15 cellular contexts compared by ENCODE assay signal in the genomic region with DNA sequence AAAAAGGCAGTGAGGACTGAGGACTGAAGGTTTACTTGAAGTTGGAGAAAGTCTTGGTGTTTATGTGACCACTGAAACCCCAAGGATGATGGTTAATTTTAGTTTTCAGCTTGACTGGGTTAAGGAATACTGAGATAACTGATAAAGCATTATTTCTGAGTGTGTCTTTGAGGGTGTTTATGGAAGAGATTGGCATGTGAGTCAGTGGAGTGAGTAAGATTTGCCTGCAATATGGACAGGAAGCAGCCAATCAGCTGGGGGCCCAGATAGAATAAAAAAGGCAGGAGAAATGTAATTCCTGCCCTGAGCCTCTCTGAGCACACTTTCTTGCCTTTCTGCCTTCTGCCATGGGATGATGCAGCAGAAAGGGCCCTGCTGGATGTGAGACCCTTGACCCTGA.
DNase-seq lines count a peak whose midpoint lies in the region; ATAC-seq, FAIRE-seq and TF ChIP-seq lines count a peak whose summit lies in the region.
"Had no signal": no experiment of that assay in that cellular context is flagged by ENCODE, and none has a peak within 500 bp of the region (broad histone marks: within the 10 kb centered on the region; RNA-seq: fewer than 3 reads in every experiment).

No MANE protein-coding gene starts in this region.

- H3K4me3 ChIP-seq in BJ (ENCODE audit: low read depth, low read length) (no peak overlapping the region), bronchial epithelial cell (ENCODE audit: low read depth, low read length) (no peak overlapping the region)
- H3K4me3 ChIP-seq: HAP-1, right atrium auricular region had no signal

- TF ChIP-seq CTCF in BJ (IDR thresholded peaks at IDR 0.05; ENCODE audit: insufficient read depth, low read depth, low read length) (no peak), bronchial epithelial cell (IDR thresholded peaks at IDR 0.05; ENCODE audit: insufficient read depth, low read length, severe bottlenecking) (no peak), omental fat pad (IDR thresholded peaks at IDR 0.05) (no peak)

- POLR2A ChIA-PET in BJ (lab: Charles Lee), result no interaction called here

- no peaks in the 10 kb centered on the region for H3K36me3 ChIP-seq in BJ (ENCODE audit: control insufficient read depth, insufficient read depth, low read length)
- H3K36me3 ChIP-seq in bronchial epithelial cell (ENCODE audit: control insufficient read depth, insufficient read depth, low read length), result no peaks in the 10 kb centered on the region
- H3K36me3 ChIP-seq: HAP-1, right atrium auricular region had no signal

- CTCF ChIA-PET in BJ (lab: Yijun Ruan, JAX), result interaction anchor here (0.6 to 1.4 kb wide), 3 partner anchors 19 to 125 kb away, joined by 3 read pairs; no protein-coding TSS in a partner anchor

- H3K27me3 ChIP-seq in BJ (ENCODE audit: control insufficient read depth, insufficient read depth, low read length) (no peaks in the 10 kb centered on the region), bronchial epithelial cell (ENCODE audit: control insufficient read depth, insufficient read depth, low read length) (no peaks in the 10 kb centered on the region)
- H3K27me3 ChIP-seq: right atrium auricular region had no signal

- FAIRE-seq in bronchial epithelial cell (lab: Jason Lieb, UNC), result no peak

- DNase-seq in BJ (ENCODE audit: low read depth) (peak; percentile 26), HT1080 (ENCODE audit: low read depth) (peak; percentile 92), bronchial epithelial cell (ENCODE audit: low read depth) (peak; percentile 81), kidney glomerular epithelial cell (lab: John Stamatoyannopoulos, UW) (peak; percentile 86), NCI-H1105 treated with DMSO at 0.1 percent for 48 hours (lab: John Stamatoyannopoulos, UW) (no peak), omental fat pad (ENCODE audit: low spot score) (no peak), NCI-H2227 treated with DMSO at 0.1 percent for 48 hours (lab: John Stamatoyannopoulos, UW) (no peak), NCI-H1417 (lab: John Stamatoyannopoulos, UW) (no peak)
- DNase-seq: activated CD4-positive, alpha-beta T cell treated with anti-CD3 and anti-CD28 coated beads, Interleukin-2, amount 50 U/mL, for 48 hours; activated naive CD4-positive, alpha-beta T cell treated with anti-CD3 and anti-CD28 coated beads, Interleukin-2, amount 10 ng/mL, durations not matched to agents 7 days and 5 days; Caco-2; NCI-H2171; OCI-M1 had no signal

- no peak for ATAC-seq in omental fat pad (ENCODE audit: low FRiP score)

Comparison
In these comparisons a context has a peak if more than half of its experiments do, and no peak if none do; other contexts are left out.
1. DNase-seq: peak in BJ (single experiment), HT1080 (single experiment), bronchial epithelial cell (single experiment) and kidney glomerular epithelial cell (single experiment); none in NCI-H1105 treated with DMSO at 0.1 percent for 48 hours (single experiment), omental fat pad (single experiment), NCI-H2227 treated with DMSO at 0.1 percent for 48 hours (single experiment) and NCI-H1417 (0 of 3).